ENCODE assay signal across 20 cellular contexts in the genomic region with DNA sequence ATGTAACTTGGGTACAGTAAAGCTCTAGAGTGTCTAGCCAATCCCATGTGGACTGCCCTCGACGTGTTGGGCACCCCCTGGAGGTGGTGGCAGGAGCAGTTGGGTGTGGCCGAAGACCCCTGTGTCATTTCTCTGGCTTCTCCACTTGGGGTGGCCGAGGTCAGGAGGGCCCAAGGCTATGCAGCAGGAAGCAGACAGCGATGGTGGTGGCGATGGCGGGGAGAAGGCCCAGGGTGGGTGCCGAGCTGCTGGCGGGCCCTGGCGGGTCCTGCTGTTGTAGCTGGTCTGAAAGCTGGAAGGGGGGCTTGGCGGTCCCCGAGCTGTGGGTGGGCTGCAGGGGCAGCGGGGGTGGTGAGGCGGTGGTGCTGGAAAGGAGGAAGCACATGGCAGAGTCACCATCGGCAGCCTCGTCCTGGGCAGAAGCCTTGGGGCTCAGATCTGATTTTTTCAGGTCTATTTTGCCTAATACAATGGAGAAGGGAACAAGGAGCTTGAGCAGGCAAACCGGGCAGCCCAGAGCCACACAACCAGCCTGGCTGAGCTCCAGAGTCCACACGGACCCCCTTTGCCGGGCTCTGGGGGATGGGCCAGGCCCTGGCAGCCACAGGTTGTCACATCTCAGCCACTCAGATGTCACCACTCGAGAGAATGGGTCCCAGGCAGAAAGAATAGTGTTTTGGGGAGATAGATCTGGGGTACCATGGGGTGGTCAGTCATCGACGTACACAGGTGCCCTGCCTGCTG.
"Had no signal": no experiment of that assay in that cellular context is flagged by ENCODE, and none has a peak within 500 bp of the region (broad histone marks: within the 10 kb centered on the region; RNA-seq: fewer than 3 reads in every experiment).

No MANE protein-coding gene starts in this region.

- H3K27ac ChIP-seq: dorsolateral prefrontal cortex, gastrocnemius medialis, heart right ventricle, left lung, parathyroid adenoma, tibial nerve, upper lobe of right lung, vagina had no signal

- H3K36me3 ChIP-seq: gastrocnemius medialis, heart right ventricle, left lung, tibial nerve, upper lobe of right lung, vagina had no signal

- DNase-seq: cortex of kidney; effector CD8-positive, alpha-beta T cell; gastrocnemius medialis; islet precursor cell; left lung; mesenchymal stem cell; midbrain; small intestine; stimulated activated CD4-positive, alpha-beta T cell treated with anti-CD3 and anti-CD28 coated beads, Interleukin-4, amount 100 ng/mL, for 24 hours; upper lobe of right lung had no signal

- H3K9me3 ChIP-seq: gastrocnemius medialis, heart right ventricle, left lung, tibial nerve, upper lobe of right lung, vagina had no signal

- H3K9ac ChIP-seq: parathyroid adenoma had no signal

- H3K9me3 Mint-ChIP-seq: nephron; stimulated activated memory B cell treated with anti-CD40 and anti-IgM and Interleukin-4, amounts not matched to agents 10 μg/mL and 1 μg/mL and 100 μg/mL, for 72 hours; stimulated activated naive CD8-positive, alpha-beta T cell treated with anti-CD3 and anti-CD28 coated beads, Interleukin-15, Interleukin-2, amounts not matched to agents 100 ng/mL and 50 ng/mL, for 24 hours had no signal

- H3K4me3 Mint-ChIP-seq: nephron; stimulated activated memory B cell treated with anti-CD40 and anti-IgM and Interleukin-4, amounts not matched to agents 10 μg/mL and 1 μg/mL and 100 μg/mL, for 72 hours; stimulated activated naive CD8-positive, alpha-beta T cell treated with anti-CD3 and anti-CD28 coated beads, Interleukin-15, Interleukin-2, amounts not matched to agents 100 ng/mL and 50 ng/mL, for 24 hours had no signal

- H3K27me3 ChIP-seq: gastrocnemius medialis, heart right ventricle, left lung, tibial nerve, upper lobe of right lung, vagina had no signal

- H3K27ac Mint-ChIP-seq: nephron; stimulated activated memory B cell treated with anti-CD40 and anti-IgM and Interleukin-4, amounts not matched to agents 10 μg/mL and 1 μg/mL and 100 μg/mL, for 72 hours; stimulated activated naive CD8-positive, alpha-beta T cell treated with anti-CD3 and anti-CD28 coated beads, Interleukin-15, Interleukin-2, amounts not matched to agents 100 ng/mL and 50 ng/mL, for 24 hours had no signal

- H3K79me2 ChIP-seq: parathyroid adenoma had no signal

- H3K36me3 Mint-ChIP-seq: stimulated activated memory B cell treated with anti-CD40 and anti-IgM and Interleukin-4, amounts not matched to agents 10 μg/mL and 1 μg/mL and 100 μg/mL, for 72 hours had no signal

- H2AFZ ChIP-seq: parathyroid adenoma had no signal

- H3K4me3 ChIP-seq: dorsolateral prefrontal cortex, gastrocnemius medialis, heart right ventricle, left lung, lung, tibial nerve, upper lobe of right lung, vagina had no signal

- ATAC-seq: esophagus mucosa; gastrocnemius medialis; left lung; stimulated activated memory B cell treated with anti-CD40 and anti-IgM and Interleukin-4, amounts not matched to agents 10 μg/mL and 1 μg/mL and 100 μg/mL, for 72 hours; upper lobe of right lung had no signal

- H3K4me1 Mint-ChIP-seq: stimulated activated memory B cell treated with anti-CD40 and anti-IgM and Interleukin-4, amounts not matched to agents 10 μg/mL and 1 μg/mL and 100 μg/mL, for 72 hours had no signal

- H3K4me1 ChIP-seq: gastrocnemius medialis, left lung, parathyroid adenoma, upper lobe of right lung had no signal
